Comparison of ENCODE assay signal across 1 cellular context in genomic region chr1:24022611-24023359, GRCh38.
TF ChIP-seq lines count a peak whose summit lies in the region.

No MANE protein-coding gene starts in this region.

TF ChIP-seq in H1, 55 proteins besides CTCF, POLR2A, EP300 and RAD21 (continued from another document):
- TF ChIP-seq CHD7 (IDR thresholded peaks at IDR 0.05; ENCODE audit: insufficient replicate concordance, low read length): no peak
- TF ChIP-seq KDM1A (IDR thresholded peaks at IDR 0.05; ENCODE audit: borderline replicate concordance, low read length): no peak
- no peak for TF ChIP-seq CEBPB (IDR thresholded peaks at IDR 0.05; ENCODE audit: low read depth, low read length)
TF ChIP-seq in H1: peak in this region for 0.
